36 cellular contexts compared by ENCODE assay signal in genomic region chr7:126005064-126005463, GRCh38.
"Had no signal": no experiment of that assay in that cellular context is flagged by ENCODE, and none has a peak within 500 bp of the region (broad histone marks: within the 10 kb centered on the region; RNA-seq: fewer than 3 reads in every experiment).

No MANE protein-coding gene starts in this region.

- H3K27me3 Mint-ChIP-seq: activated CD4-positive, alpha-beta memory T cell treated with anti-CD3 and anti-CD28 coated beads for 36 hours; activated CD4-positive, alpha-beta T cell treated with anti-CD3 and anti-CD28 coated beads for 36 hours; activated CD4-positive, alpha-beta T cell treated with anti-CD3 and anti-CD28 coated beads, Interleukin-2, amount 10 ng/mL, durations not matched to agents 24 days and 14 days; activated naive CD4-positive, alpha-beta T cell treated with anti-CD3 and anti-CD28 coated beads, Interleukin-2, amount 10 ng/mL, durations not matched to agents 7 days and 5 days; activated naive CD8-positive, alpha-beta T cell treated with anti-CD3 and anti-CD28 coated beads, Interleukin-2, amount 10 ng/mL, durations not matched to agents 7 days and 5 days; activated T-cell treated with anti-CD3 and anti-CD28 coated beads, Interleukin-2, amount 50 U/mL, for 24 hours; dendritic cell treated with granulocyte-macrophage colony-stimulating factor and Interleukin-4, amounts not matched to agents 40 ng/mL and 50 ng/mL, for 4 days; T-helper 17 cell had no signal

- H3K27ac ChIP-seq: ascending aorta, breast epithelium, cardiac muscle cell, colonic mucosa, dorsolateral prefrontal cortex, esophagus muscularis mucosa, foreskin keratinocyte, gastrocnemius medialis, heart left ventricle, WERI-Rb-1 had no signal

- H3K36me3 ChIP-seq: ascending aorta, breast epithelium, cardiac muscle cell, colonic mucosa, esophagus muscularis mucosa, gastrocnemius medialis, heart left ventricle, WERI-Rb-1 had no signal

- H3K36me3 Mint-ChIP-seq: activated CD4-positive, alpha-beta memory T cell treated with anti-CD3 and anti-CD28 coated beads for 36 hours; activated naive CD4-positive, alpha-beta T cell treated with anti-CD3 and anti-CD28 coated beads, Interleukin-2, amount 10 ng/mL, durations not matched to agents 7 days and 5 days; activated naive CD4-positive, alpha-beta T cell treated with anti-CD3 and anti-CD28 coated beads, Interleukin-2, amount 50 U/mL, for 72 hours; activated naive CD8-positive, alpha-beta T cell treated with anti-CD3 and anti-CD28 coated beads, Interleukin-2, amount 10 ng/mL, durations not matched to agents 7 days and 5 days; brain had no signal

- H3K27ac Mint-ChIP-seq: activated CD4-positive, alpha-beta memory T cell treated with anti-CD3 and anti-CD28 coated beads for 36 hours; activated CD4-positive, alpha-beta T cell treated with anti-CD3 and anti-CD28 coated beads for 36 hours; activated CD4-positive, alpha-beta T cell treated with anti-CD3 and anti-CD28 coated beads, Interleukin-2, amount 10 ng/mL, durations not matched to agents 24 days and 14 days; activated CD8-positive, alpha-beta T cell treated with anti-CD3 and anti-CD28 coated beads, Interleukin-2, amount 10 ng/mL, durations not matched to agents 7 days and 5 days; activated naive CD4-positive, alpha-beta T cell treated with anti-CD3 and anti-CD28 coated beads, Interleukin-2, amount 10 ng/mL, durations not matched to agents 7 days and 5 days; activated naive CD4-positive, alpha-beta T cell treated with anti-CD3 and anti-CD28 coated beads, Interleukin-2, amount 50 U/mL, for 72 hours; activated naive CD8-positive, alpha-beta T cell treated with anti-CD3 and anti-CD28 coated beads, Interleukin-2, amount 10 ng/mL, durations not matched to agents 7 days and 5 days; activated T-cell treated with anti-CD3 and anti-CD28 coated beads, Interleukin-2, amount 50 U/mL, for 24 hours; activated T-cell treated with anti-CD3 and anti-CD28 coated beads, Interleukin-2, amount 50 U/mL, for 72 hours; brain; dendritic cell treated with granulocyte-macrophage colony-stimulating factor and Interleukin-4, amounts not matched to agents 40 ng/mL and 50 ng/mL, for 4 days; T-helper 17 cell; T-helper 2 cell treated with Interferon-gamma antibody and Interleukin-4, amounts not matched to agents 5 μg/mL and 100 μg/mL, for 36 hours had no signal

- H3K4me3 ChIP-seq: ascending aorta, breast epithelium, cardiac muscle cell, colonic mucosa, dorsolateral prefrontal cortex, esophagus muscularis mucosa, gastrocnemius medialis, heart left ventricle had no signal

- DNase-seq: activated CD4-positive, alpha-beta memory T cell treated with anti-CD3 and anti-CD28 coated beads for 36 hours; activated CD4-positive, alpha-beta T cell treated with anti-CD3 and anti-CD28 coated beads for 36 hours; activated CD4-positive, alpha-beta T cell treated with anti-CD3 and anti-CD28 coated beads, Interleukin-2, amount 10 ng/mL, durations not matched to agents 24 days and 14 days; activated CD4-positive, CD25-positive, alpha-beta regulatory T cell; activated CD4-positive, CD25-positive, alpha-beta regulatory T cell treated with anti-CD3 and anti-CD28 coated beads, Interleukin-2, amount 50 U/mL, for 72 hours; activated CD8-positive, alpha-beta memory T cell treated with anti-CD3 and anti-CD28 coated beads, Interleukin-2, amount 50 U/mL, for 48 hours; activated CD8-positive, alpha-beta T cell treated with anti-CD3 and anti-CD28 coated beads, Interleukin-2, amount 10 ng/mL, durations not matched to agents 7 days and 5 days; activated gamma-delta T cell; activated naive CD4-positive, alpha-beta T cell; activated naive CD4-positive, alpha-beta T cell treated with anti-CD3 and anti-CD28 coated beads, Interleukin-2, amount 10 ng/mL, durations not matched to agents 7 days and 5 days; activated naive CD8-positive, alpha-beta T cell treated with anti-CD3 and anti-CD28 coated beads, Interleukin-2, amount 10 ng/mL, durations not matched to agents 7 days and 5 days; activated T-cell treated with anti-CD3 and anti-CD28 coated beads for 4 hours; activated T-cell treated with anti-CD3 and anti-CD28 coated beads, Interleukin-2, amount 50 U/mL, for 24 hours; activated T-cell treated with anti-CD3 and anti-CD28 coated beads, Interleukin-2, amount 50 U/mL, for 72 hours; central memory CD4-positive, alpha-beta T cell; cerebellar nuclear complex; colonic mucosa; dorsolateral prefrontal cortex; effector memory CD4-positive, alpha-beta T cell; erythroblast; foreskin keratinocyte; gastrocnemius medialis; glutamatergic neuron; heart left ventricle; T-helper 1 cell; T-helper 17 cell; T1000; WERI-Rb-1 had no signal

- ATAC-seq: activated CD4-positive, alpha-beta T cell treated with anti-CD3 and anti-CD28 coated beads for 36 hours; activated CD8-positive, alpha-beta T cell treated with anti-CD3 and anti-CD28 coated beads, Interleukin-2, amount 10 ng/mL, durations not matched to agents 7 days and 5 days; activated naive CD4-positive, alpha-beta T cell treated with anti-CD3 and anti-CD28 coated beads, Interleukin-2, amount 50 U/mL, for 72 hours; activated T-cell treated with anti-CD3 and anti-CD28 coated beads, Interleukin-2, amount 50 U/mL, for 72 hours; foreskin keratinocyte; gastrocnemius medialis; heart left ventricle; T-helper 17 cell had no signal

- H3K4me1 ChIP-seq: ascending aorta, breast epithelium, colonic mucosa, esophagus muscularis mucosa, foreskin keratinocyte, gastrocnemius medialis, heart left ventricle had no signal

- H3K4me1 Mint-ChIP-seq: activated CD4-positive, alpha-beta T cell treated with anti-CD3 and anti-CD28 coated beads for 36 hours; activated CD4-positive, alpha-beta T cell treated with anti-CD3 and anti-CD28 coated beads, Interleukin-2, amount 10 ng/mL, durations not matched to agents 24 days and 14 days; activated naive CD4-positive, alpha-beta T cell treated with anti-CD3 and anti-CD28 coated beads, Interleukin-2, amount 10 ng/mL, durations not matched to agents 7 days and 5 days; activated naive CD8-positive, alpha-beta T cell treated with anti-CD3 and anti-CD28 coated beads, Interleukin-2, amount 10 ng/mL, durations not matched to agents 7 days and 5 days; T-helper 17 cell had no signal

- H3K4me3 Mint-ChIP-seq: activated CD4-positive, alpha-beta memory T cell treated with anti-CD3 and anti-CD28 coated beads for 36 hours; activated CD4-positive, alpha-beta T cell treated with anti-CD3 and anti-CD28 coated beads for 36 hours; activated CD4-positive, alpha-beta T cell treated with anti-CD3 and anti-CD28 coated beads, Interleukin-2, amount 10 ng/mL, durations not matched to agents 24 days and 14 days; activated CD8-positive, alpha-beta T cell treated with anti-CD3 and anti-CD28 coated beads, Interleukin-2, amount 10 ng/mL, durations not matched to agents 7 days and 5 days; activated naive CD4-positive, alpha-beta T cell treated with anti-CD3 and anti-CD28 coated beads, Interleukin-2, amount 10 ng/mL, durations not matched to agents 7 days and 5 days; activated naive CD8-positive, alpha-beta T cell treated with anti-CD3 and anti-CD28 coated beads, Interleukin-2, amount 10 ng/mL, durations not matched to agents 7 days and 5 days; activated T-cell treated with anti-CD3 and anti-CD28 coated beads, Interleukin-2, amount 50 U/mL, for 24 hours; activated T-cell treated with anti-CD3 and anti-CD28 coated beads, Interleukin-2, amount 50 U/mL, for 72 hours; brain; dendritic cell treated with granulocyte-macrophage colony-stimulating factor and Interleukin-4, amounts not matched to agents 40 ng/mL and 50 ng/mL, for 4 days; T-helper 17 cell; T-helper 2 cell treated with Interferon-gamma antibody and Interleukin-4, amounts not matched to agents 5 μg/mL and 100 μg/mL, for 36 hours had no signal

- H3K27me3 ChIP-seq: ascending aorta, breast epithelium, cardiac muscle cell, colonic mucosa, esophagus muscularis mucosa, foreskin keratinocyte, gastrocnemius medialis, heart left ventricle had no signal

- H3K9me3 ChIP-seq: ascending aorta, breast epithelium, colonic mucosa, esophagus muscularis mucosa, gastrocnemius medialis had no signal
